Comparison of ENCODE assay signal across 9 cellular contexts in genomic region chr9:111945216-111945615, GRCh38. TPM values are rescaled to one million over a fixed set of nuclear protein-coding genes. Genes with fewer than 3 reads are reported as not detected.
DNase-seq lines count a peak whose midpoint lies in the region; ATAC-seq lines count a peak whose summit lies in the region.
"Had no signal": no experiment of that assay in that cellular context is flagged by ENCODE, and none has a peak within 500 bp of the region (broad histone marks: within the 10 kb centered on the region; RNA-seq: fewer than 3 reads in every experiment).

No MANE protein-coding gene starts in this region.

- ATAC-seq in HG02981 (IDR thresholded peaks at IDR 0.05; ENCODE audit: unreplicated experiment) (peak; percentile 85), HG02970 (IDR thresholded peaks at IDR 0.05; ENCODE audit: low FRiP score, unreplicated experiment) (no peak)
- peak; percentile 42 for ATAC-seq in activated CD8-positive, alpha-beta T cell treated with anti-CD3 and anti-CD28 coated beads, Interleukin-2, amount 10 ng/mL, durations not matched to agents 7 days and 5 days
- ATAC-seq in stimulated activated naive CD8-positive, alpha-beta T cell treated with anti-CD3 and anti-CD28 coated beads, Interleukin-15, Interleukin-2, amounts not matched to agents 100 U/mL and 50 U/mL, for 24 hours, result peak; percentile 71

- peaks cover 13% of the 10 kb centered on the region for H3K4me1 Mint-ChIP-seq in activated CD8-positive, alpha-beta T cell treated with anti-CD3 and anti-CD28 coated beads, Interleukin-2, amount 10 ng/mL, durations not matched to agents 7 days and 5 days (ENCODE audit: low read depth)

- DNase-seq in activated naive CD4-positive, alpha-beta T cell treated with Interleukin-2 at 50 U/mL for 16 hours, result peak; percentile 35
- DNase-seq in activated naive CD4-positive, alpha-beta T cell treated with anti-CD3 and anti-CD28 coated beads, Interleukin-2, amount 50 U/mL, for 16 hours, result no peak
- DNase-seq in activated CD8-positive, alpha-beta T cell treated with anti-CD3 and anti-CD28 coated beads, Interleukin-2, amount 10 ng/mL, durations not matched to agents 7 days and 5 days, result peak; percentile 41
- DNase-seq in stimulated activated naive CD8-positive, alpha-beta T cell treated with anti-CD3 and anti-CD28 coated beads, Interleukin-15, Interleukin-2, amounts not matched to agents 100 U/mL and 50 U/mL, for 24 hours, result peak; percentile 52
- DNase-seq in NCI-H1417 treated with DMSO at 0.1 percent for 48 hours (lab: John Stamatoyannopoulos, UW) (no peak), amygdala (lab: John Stamatoyannopoulos, UW) (no peak)
- DNase-seq: hippocampal formation had no signal

- no peak overlapping the region for H3K4me3 Mint-ChIP-seq in activated CD8-positive, alpha-beta T cell treated with anti-CD3 and anti-CD28 coated beads, Interleukin-2, amount 10 ng/mL, durations not matched to agents 7 days and 5 days

- H3K9me3 Mint-ChIP-seq in activated CD8-positive, alpha-beta T cell treated with anti-CD3 and anti-CD28 coated beads, Interleukin-2, amount 10 ng/mL, durations not matched to agents 7 days and 5 days (ENCODE audit: insufficient read depth), result no peaks in the 10 kb centered on the region

- CTCF ChIA-PET in activated CD8-positive, alpha-beta T cell treated with anti-CD3 and anti-CD28 coated beads, Interleukin-2, amount 10 ng/mL, durations not matched to agents 7 days and 5 days (lab: Charles Lee), result interaction anchor here (1.7 kb wide), 1 partner anchor 15 kb away, joined by 4 read pairs; no protein-coding TSS in a partner anchor

- H3K27me3 Mint-ChIP-seq in activated CD8-positive, alpha-beta T cell treated with anti-CD3 and anti-CD28 coated beads, Interleukin-2, amount 10 ng/mL, durations not matched to agents 7 days and 5 days (ENCODE audit: low read depth), result no peaks in the 10 kb centered on the region

- no peaks in the 10 kb centered on the region for H3K36me3 Mint-ChIP-seq in activated CD8-positive, alpha-beta T cell treated with anti-CD3 and anti-CD28 coated beads, Interleukin-2, amount 10 ng/mL, durations not matched to agents 7 days and 5 days (ENCODE audit: low read depth)

- POLR2A ChIA-PET in activated CD8-positive, alpha-beta T cell treated with anti-CD3 and anti-CD28 coated beads, Interleukin-2, amount 10 ng/mL, durations not matched to agents 7 days and 5 days (lab: Charles Lee), result no interaction called here

- no peak overlapping the region for H3K27ac Mint-ChIP-seq in activated CD8-positive, alpha-beta T cell treated with anti-CD3 and anti-CD28 coated beads, Interleukin-2, amount 10 ng/mL, durations not matched to agents 7 days and 5 days

RNA-seq across cellular contexts. Expression of gene UGCG, which starts 48.6 kb away (rescaled TPM):
- total RNA-seq in activated CD8-positive, alpha-beta T cell treated with anti-CD3 and anti-CD28 coated beads, Interleukin-2, amount 10 ng/mL, durations not matched to agents 7 days and 5 days, result 10 to 100 TPM; 24.6 to 25.4 TPM

Comparison
In these comparisons a context has a peak if more than half of its experiments do, and no peak if none do; other contexts are left out.
1. DNase-seq: peak in activated naive CD4-positive, alpha-beta T cell treated with Interleukin-2 at 50 U/mL for 16 hours (single experiment), activated CD8-positive, alpha-beta T cell treated with anti-CD3 and anti-CD28 coated beads, Interleukin-2, amount 10 ng/mL, durations not matched to agents 7 days and 5 days (single experiment) and stimulated activated naive CD8-positive, alpha-beta T cell treated with anti-CD3 and anti-CD28 coated beads, Interleukin-15, Interleukin-2, amounts not matched to agents 100 U/mL and 50 U/mL, for 24 hours (single experiment); none in activated naive CD4-positive, alpha-beta T cell treated with anti-CD3 and anti-CD28 coated beads, Interleukin-2, amount 50 U/mL, for 16 hours (single experiment), NCI-H1417 treated with DMSO at 0.1 percent for 48 hours (single experiment) and amygdala (0 of 56).